Comparison of ENCODE assay signal across 8 cellular contexts in genomic region chr20:58308290-58308679, GRCh38. TPM values are rescaled to one million over a fixed set of nuclear protein-coding genes. Genes with fewer than 3 reads are reported as not detected.
DNase-seq lines count a peak whose midpoint lies in the region; ATAC-seq, FAIRE-seq and TF ChIP-seq lines count a peak whose summit lies in the region.

No MANE protein-coding gene starts in this region.

- H3K36me3 ChIP-seq in ES-I3 (ENCODE audit: insufficient read depth, low read length), result no peaks in the 10 kb centered on the region
- H3K36me3 ChIP-seq in fibroblast of lung (ENCODE audit: control insufficient read depth, insufficient read depth, low read length), result peaks cover 2% of the 10 kb centered on the region
- H3K36me3 ChIP-seq in rectal smooth muscle tissue (ENCODE audit: control insufficient read depth, insufficient read depth, low read length), result no peaks in the 10 kb centered on the region

- 0 out of 2 replicates have a peak, but pooled peaks cover 5% of the 10 kb centered on the region for H3K4me1 ChIP-seq in ES-I3 (ENCODE audit: insufficient read depth, low read length)
- H3K4me1 ChIP-seq in fibroblast of lung (ENCODE audit: control insufficient read depth, extremely low read depth, insufficient read depth, low read length), result no peaks in the 10 kb centered on the region
- H3K4me1 ChIP-seq in rectal smooth muscle tissue (ENCODE audit: control insufficient read depth, insufficient read depth, low read length), result peaks cover 11% of the 10 kb centered on the region

- H3K9ac ChIP-seq in ES-I3 (ENCODE audit: low read depth, low read length) (peak overlapping the region; percentile 93; the same call in 1 of the 2 replicates), fibroblast of lung (ENCODE audit: insufficient read depth, low read length) (peak overlapping the region; percentile 73), rectal smooth muscle tissue (ENCODE audit: low read length) (no peak overlapping the region)

- no peaks in the 10 kb centered on the region for H4K20me1 ChIP-seq in fibroblast of lung (ENCODE audit: control insufficient read depth, extremely low read depth, insufficient read depth, low read length)

- H3K27me3 Mint-ChIP-seq in T-cell, result no peaks in the 10 kb centered on the region

- H3K4me3 Mint-ChIP-seq in T-cell, result peak overlapping the region; percentile 66 to 71 (median 70)

- CTCF ChIA-PET in T-cell (lab: Charles Lee), result no interaction called here

- DNase-seq in T-cell, result peak in 13 of 34 experiments; percentile 7 to 52 (median 28)
- DNase-seq in fibroblast of lung (ENCODE audit: low read depth in 2 of 2), result no peak
- DNase-seq in amniotic stem cell (lab: John Stamatoyannopoulos, UW), result no peak
- no peak for DNase-seq in frontal cortex (ENCODE audit: low spot score in 2 of 2)
- no peak for DNase-seq in SKM-1 (lab: John Stamatoyannopoulos, UW; ENCODE audit: unreplicated experiment)

- no peak for TF ChIP-seq CTCF in fibroblast of lung (conservative IDR thresholded peaks at IDR 0.05 in 1 of 2, IDR thresholded peaks at IDR 0.05 in 1 of 2; ENCODE audit: low read depth in 1 of 2, low read length in 2 of 2)

- FAIRE-seq in frontal cortex (lab: Jason Lieb, UNC), result no peak

- no peaks in the 10 kb centered on the region for H3K27me3 ChIP-seq in fibroblast of lung (ENCODE audit: control insufficient read depth, insufficient read depth, low read length)
- H3K27me3 ChIP-seq in rectal smooth muscle tissue (ENCODE audit: control insufficient read depth, insufficient read depth, low read length), result no peaks in the 10 kb centered on the region

- H3K4me2 ChIP-seq in fibroblast of lung (ENCODE audit: extremely low read depth, insufficient read depth, low read length), result peak overlapping the region; percentile 72

- peaks cover 54 to 72% (median 56%) of the 10 kb centered on the region in 3 donors for H3K4me1 Mint-ChIP-seq in T-cell

- H3K27ac ChIP-seq in fibroblast of lung (ENCODE audit: insufficient read depth, low read length) (peak overlapping the region; percentile 22), rectal smooth muscle tissue (ENCODE audit: low read depth, low read length) (peak overlapping the region; percentile 78)

- H3K79me2 ChIP-seq in fibroblast of lung (ENCODE audit: control insufficient read depth, insufficient read depth, low read length), result peaks cover 25% of the 10 kb centered on the region

- peak overlapping the region; percentile 73 to 97 (median 88) for H3K4me3 ChIP-seq in fibroblast of lung (replicated peaks in 1 of 4; ENCODE audit: control extremely low read depth in 1 of 4, insufficient read depth in 1 of 4, low read depth in 3 of 4, low read length in 4 of 4)
- H3K4me3 ChIP-seq in rectal smooth muscle tissue (ENCODE audit: low read length), result peak overlapping the region; percentile 85

- ATAC-seq in T-cell (replicated peaks in 1 of 4) (no peak), GM19455 (IDR thresholded peaks at IDR 0.05; ENCODE audit: unreplicated experiment) (no peak)

- POLR2A ChIA-PET in T-cell (lab: Charles Lee), result interaction anchor here (0.7 to 1.0 kb wide), 2 partner anchors 73 to 80 kb away, joined by 5 to 10 read pairs; no protein-coding TSS in a partner anchor

- H2AFZ ChIP-seq in fibroblast of lung (ENCODE audit: low read length), result peak overlapping the region; percentile 20

- peak overlapping the region; percentile 91 to 94 for H3K27ac Mint-ChIP-seq in T-cell

- H3K9me3 Mint-ChIP-seq in T-cell, result no peaks in the 10 kb centered on the region

- no peaks in the 10 kb centered on the region for H3K9me3 ChIP-seq in ES-I3 (ENCODE audit: control insufficient read depth, insufficient read depth, low read length)
- no peaks in the 10 kb centered on the region for H3K9me3 ChIP-seq in fibroblast of lung (ENCODE audit: control insufficient read depth, insufficient read depth, low read depth, low read length)

- H3K36me3 Mint-ChIP-seq in T-cell, result peaks cover 12% of the 10 kb centered on the region

RNA-seq across cellular contexts. Expression of gene RAB22A, which starts 1.2 kb away (rescaled TPM):
- 10 to 100 TPM; 15.3 to 23.0 (median 20.4) TPM for total RNA-seq in T-cell
- 12.8 and 13.7 TPM in 2 replicates for total RNA-seq in fibroblast of lung
- polyA plus RNA-seq in fibroblast of lung, result 19.5 and 20.6 TPM in 2 replicates
- 10.7 and 11.7 TPM in 2 replicates for polyA plus RNA-seq in fibroblast of lung (2012)
- 3.9 and 13.0 TPM in 2 replicates for polyA minus RNA-seq in fibroblast of lung (ENCODE audit: low replicate concordance)
- total RNA-seq in frontal cortex, result 23.6 TPM
